In the genomic region with DNA sequence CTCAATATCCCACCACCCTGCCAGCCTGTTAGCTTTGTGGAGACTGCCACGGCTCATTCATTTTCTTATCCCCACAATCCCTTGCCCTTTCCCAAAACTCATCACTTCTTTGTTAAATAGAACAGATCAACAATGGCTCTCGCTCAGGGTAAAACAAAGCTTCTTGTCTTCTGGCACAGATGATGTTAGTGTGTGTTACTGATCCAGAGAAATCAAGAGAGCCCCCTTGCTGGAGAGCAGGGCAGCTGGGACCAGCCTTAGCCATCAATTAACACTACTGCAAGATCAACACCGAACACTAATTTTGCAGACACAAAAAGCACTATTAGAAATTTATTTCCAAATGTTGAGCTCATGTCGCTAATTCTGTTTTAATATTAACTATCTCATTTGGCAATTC, we compare ENCODE assay signal across 30 cellular contexts.
"Had no signal": no experiment of that assay in that cellular context is flagged by ENCODE, and none has a peak within 500 bp of the region (broad histone marks: within the 10 kb centered on the region; RNA-seq: fewer than 3 reads in every experiment).

No MANE protein-coding gene starts in this region.

- H3K36me3 Mint-ChIP-seq: activated naive CD8-positive, alpha-beta T cell; stimulated activated naive B cell treated with anti-CD40 and anti-IgM and Interleukin-4, amounts not matched to agents 10 μg/mL and 1 μg/mL and 100 μg/mL, for 72 hours had no signal

- H3K27ac Mint-ChIP-seq: activated naive CD8-positive, alpha-beta T cell; endodermal cell; stimulated activated naive B cell treated with anti-CD40 and anti-IgM and Interleukin-4, amounts not matched to agents 10 μg/mL and 1 μg/mL and 100 μg/mL, for 72 hours; T-helper 1 cell treated with Interleukin-12 subunit alpha and Interleukin-12 subunit beta and Interleukin-4 antibody, amounts not matched to agents 30 μg/mL and 1 μg/mL, for 36 hours had no signal

- H3K27me3 ChIP-seq: adrenal gland, body of pancreas, pancreas, testis, transverse colon had no signal

- H3K4me1 ChIP-seq: adrenal gland, body of pancreas, left lung, lower lobe of right lung, pancreas, psoas muscle, stomach, testis, transverse colon had no signal

- H3K9me3 ChIP-seq: adrenal gland, body of pancreas, left lung, lower lobe of right lung, pancreas, psoas muscle, stomach, testis, transverse colon had no signal

- H3K4me1 Mint-ChIP-seq: stimulated activated naive B cell treated with anti-CD40 and anti-IgM and Interleukin-4, amounts not matched to agents 10 μg/mL and 1 μg/mL and 100 μg/mL, for 72 hours had no signal

- DNase-seq: activated CD4-positive, alpha-beta T cell treated with anti-CD3 and anti-CD28 coated beads for 48 hours; activated CD4-positive, alpha-beta T cell treated with anti-CD3 and anti-CD28 coated beads, Interleukin-2, amount 50 U/mL, for 48 hours; activated CD8-positive, alpha-beta memory T cell treated with anti-CD3 and anti-CD28 coated beads for 24 hours; activated effector memory CD4-positive, alpha-beta T cell treated with Interleukin-2 at 50 U/mL for 16 hours; activated naive CD4-positive, alpha-beta T cell treated with Interleukin-2 at 50 U/mL for 16 hours; adrenal gland; aorta; body of pancreas; endodermal cell; foreskin fibroblast; left lung; lower lobe of right lung; mesendoderm; pancreas; psoas muscle; right cardiac atrium; stimulated activated CD4-positive, alpha-beta T cell treated with anti-CD3 and anti-CD28 coated beads, Interleukin-15, amount 100 ng/mL, for 24 hours; stimulated activated CD4-positive, alpha-beta T cell treated with anti-CD3 and anti-CD28 coated beads, Interleukin-2, amount 100 ng/mL, for 24 hours; stimulated activated naive B cell treated with anti-CD40 and anti-IgM and Interleukin-4, amounts not matched to agents 10 μg/mL and 1 μg/mL and 100 μg/mL, for 72 hours; stomach; SW 1271; T-helper 9 cell; testis; transverse colon; WERI-Rb-1 had no signal

- H3K36me3 ChIP-seq: adrenal gland, left lung, lower lobe of right lung, pancreas, stomach, transverse colon, WERI-Rb-1 had no signal

- H3K9me3 Mint-ChIP-seq: endodermal cell; stimulated activated naive B cell treated with anti-CD40 and anti-IgM and Interleukin-4, amounts not matched to agents 10 μg/mL and 1 μg/mL and 100 μg/mL, for 72 hours; T-helper 1 cell treated with Interleukin-12 subunit alpha and Interleukin-12 subunit beta and Interleukin-4 antibody, amounts not matched to agents 30 μg/mL and 1 μg/mL, for 36 hours had no signal

- H3K4me3 ChIP-seq: adrenal gland, body of pancreas, coronary artery, left lung, lower lobe of right lung, pancreas, psoas muscle, stomach, testis, transverse colon had no signal

- H3K4me3 Mint-ChIP-seq: activated naive CD8-positive, alpha-beta T cell; endodermal cell; stimulated activated naive B cell treated with anti-CD40 and anti-IgM and Interleukin-4, amounts not matched to agents 10 μg/mL and 1 μg/mL and 100 μg/mL, for 72 hours; T-helper 1 cell treated with Interleukin-12 subunit alpha and Interleukin-12 subunit beta and Interleukin-4 antibody, amounts not matched to agents 30 μg/mL and 1 μg/mL, for 36 hours had no signal

- ATAC-seq: activated CD4-positive, CD25-positive, alpha-beta regulatory T cell treated with anti-CD3 and anti-CD28 coated beads, Interleukin-2, amount 50 U/mL, for 24 hours; body of pancreas; esophagus mucosa; left lung; lower lobe of right lung; pancreas; psoas muscle; right cardiac atrium; stimulated activated naive B cell treated with anti-CD40 and anti-IgM and Interleukin-4, amounts not matched to agents 10 μg/mL and 1 μg/mL and 100 μg/mL, for 72 hours had no signal

- H3K27ac ChIP-seq: adrenal gland, body of pancreas, coronary artery, left lung, lower lobe of right lung, pancreas, psoas muscle, stomach, testis, transverse colon, WERI-Rb-1 had no signal
